Comparison of ENCODE assay signal across 13 cellular contexts in the genomic region with DNA sequence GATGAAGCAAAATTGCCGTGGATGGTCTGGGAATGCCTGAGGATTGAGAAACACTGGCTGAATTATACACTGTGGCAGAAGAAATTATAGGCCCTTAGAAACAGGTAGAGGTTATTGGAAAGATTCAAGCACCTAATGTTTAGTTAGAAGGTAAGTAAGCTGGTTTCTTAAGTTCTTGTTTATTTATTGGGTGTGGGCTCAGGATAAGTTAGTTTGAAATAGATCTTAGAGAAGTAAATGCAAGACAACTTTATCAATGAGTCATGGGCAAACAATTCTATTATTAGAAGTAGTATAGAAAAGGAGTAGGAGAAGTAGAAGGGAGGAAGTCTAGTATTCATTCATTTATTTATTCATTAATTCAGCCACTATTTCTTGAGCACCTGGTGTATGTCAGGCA.
DNase-seq lines count a peak whose midpoint lies in the region; ATAC-seq, FAIRE-seq and TF ChIP-seq lines count a peak whose summit lies in the region.
"Had no signal": no experiment of that assay in that cellular context is flagged by ENCODE, and none has a peak within 500 bp of the region (broad histone marks: within the 10 kb centered on the region; RNA-seq: fewer than 3 reads in every experiment).

No MANE protein-coding gene starts in this region.

- intact Hi-C loops in stomach (cut with DNase I; ENCODE audit: low total_unique reads), result no loop called here

- no peaks in the 10 kb centered on the region for H3K27me3 Mint-ChIP-seq in T-helper 17 cell

- DNase-seq in DMS53 (lab: John Stamatoyannopoulos, UW) (peak; percentile 12), DMS53 treated with DMSO at 0.1 percent for 48 hours (lab: John Stamatoyannopoulos, UW; ENCODE audit: unreplicated experiment) (no peak), T-helper 17 cell (no peak), keratinocyte (ENCODE audit: low read depth, low spot score) (no peak), stomach (no peak), COLO668 (lab: John Stamatoyannopoulos, UW; ENCODE audit: unreplicated experiment) (no peak), retina (no peak), HPDE6-E6E7 (ENCODE audit: extremely low spot score) (no peak)
- DNase-seq: DMS153, NCI-H1105 treated with DMSO at 0.1 percent for 48 hours, NCI-H774 had no signal

- H3K4me3 ChIP-seq in keratinocyte (ENCODE audit: control insufficient read depth in 2 of 3, extremely low read depth in 1 of 3, insufficient read depth in 2 of 3, low read depth in 1 of 3, low read length in 3 of 3), result no peak overlapping the region
- no peak overlapping the region for H3K4me3 ChIP-seq in stomach

- no peak overlapping the region for H3K9ac ChIP-seq in keratinocyte (ENCODE audit: control insufficient read depth, extremely low read depth, insufficient read depth, low read length)

- H3K27ac ChIP-seq in keratinocyte (ENCODE audit: control insufficient read depth, insufficient read depth, low read length), result peak overlapping the region; percentile 78
- H3K27ac ChIP-seq in stomach, result peak overlapping the region in 4 of 5 donors; percentile 55 to 87 (median 80)
- H3K27ac ChIP-seq: HL-60 had no signal

- H4K20me1 ChIP-seq in keratinocyte (ENCODE audit: control insufficient read depth, extremely low read depth, insufficient read depth, low read length), result no peaks in the 10 kb centered on the region

- TF ChIP-seq CTCF in keratinocyte (optimal IDR thresholded peaks at IDR 0.05 in 1 of 3, IDR thresholded peaks at IDR 0.05 in 1 of 3, conservative IDR thresholded peaks at IDR 0.05 in 1 of 3; ENCODE audit: extremely low read depth in 1 of 3, insufficient read depth in 2 of 3, low read length in 3 of 3) (no peak), stomach (IDR thresholded peaks at IDR 0.05) (no peak)

- no peak for TF ChIP-seq POLR2A in stomach (IDR thresholded peaks at IDR 0.05)

- H3K4me2 ChIP-seq in keratinocyte (ENCODE audit: control insufficient read depth, extremely low read depth, insufficient read depth, low read depth, low read length), result peak overlapping the region; percentile 90

- ATAC-seq in T-helper 17 cell, result no peak

- no peak overlapping the region for H3K4me3 Mint-ChIP-seq in T-helper 17 cell

- FAIRE-seq in keratinocyte (lab: Jason Lieb, UNC), result no peak
- FAIRE-seq: A204.1 had no signal

- peaks cover 34% of the 10 kb centered on the region for H3K4me1 Mint-ChIP-seq in T-helper 17 cell

- H2AFZ ChIP-seq in keratinocyte (ENCODE audit: control insufficient read depth, low read length), result no peak overlapping the region

- TF ChIP-seq EP300 in stomach (IDR thresholded peaks at IDR 0.05), result no peak

- peaks cover 40% of the 10 kb centered on the region for H3K4me1 ChIP-seq in keratinocyte (ENCODE audit: control insufficient read depth, extremely low read depth, insufficient read depth, low read length)
- H3K4me1 ChIP-seq in stomach, result peaks cover 52 to 77% (median 67%) of the 10 kb centered on the region in 4 donors

- dilution Hi-C loops in keratinocyte (cut with MboI; ENCODE audit: extremely low pct_ligation_motif_present, low sequenced_read_pairs), result no loop called here

- H3K27ac Mint-ChIP-seq in T-helper 17 cell, result peak overlapping the region; percentile 49

- H3K79me2 ChIP-seq in keratinocyte (ENCODE audit: control insufficient read depth, insufficient read depth, low read length), result peaks cover 4% of the 10 kb centered on the region

- H3K36me3 ChIP-seq in keratinocyte (ENCODE audit: control insufficient read depth in 2 of 2, extremely low read depth in 1 of 2, insufficient read depth in 2 of 2, low read length in 2 of 2), result no peaks in the 10 kb centered on the region
- no peaks in the 10 kb centered on the region for H3K36me3 ChIP-seq in stomach

- H3K9me3 ChIP-seq in T-helper 17 cell (ENCODE audit: control insufficient read depth, low read length, poor library complexity, severe bottlenecking) (no peaks in the 10 kb centered on the region), keratinocyte (ENCODE audit: control insufficient read depth, low read depth, low read length) (no peaks in the 10 kb centered on the region), stomach (peaks cover 0 to 5% (median 2%) of the 10 kb centered on the region in 4 donors)

- H3K27me3 ChIP-seq in keratinocyte (ENCODE audit: control insufficient read depth, extremely low read depth, insufficient read depth, low read length) (no peaks in the 10 kb centered on the region), stomach (no peaks in the 10 kb centered on the region)

- H3K36me3 Mint-ChIP-seq in T-helper 17 cell (ENCODE audit: low read depth), result peaks cover 3% of the 10 kb centered on the region

- 32 to 77% (median 42%) methylated on average over 1 of the region's 1 CpG for WGBS in stomach, 5 donors

- H3K9me1 ChIP-seq in keratinocyte (ENCODE audit: control insufficient read depth, extremely low read depth, insufficient read depth, low read length), result peaks cover 3% of the 10 kb centered on the region
